15 cellular contexts compared by ENCODE assay signal in the genomic region with DNA sequence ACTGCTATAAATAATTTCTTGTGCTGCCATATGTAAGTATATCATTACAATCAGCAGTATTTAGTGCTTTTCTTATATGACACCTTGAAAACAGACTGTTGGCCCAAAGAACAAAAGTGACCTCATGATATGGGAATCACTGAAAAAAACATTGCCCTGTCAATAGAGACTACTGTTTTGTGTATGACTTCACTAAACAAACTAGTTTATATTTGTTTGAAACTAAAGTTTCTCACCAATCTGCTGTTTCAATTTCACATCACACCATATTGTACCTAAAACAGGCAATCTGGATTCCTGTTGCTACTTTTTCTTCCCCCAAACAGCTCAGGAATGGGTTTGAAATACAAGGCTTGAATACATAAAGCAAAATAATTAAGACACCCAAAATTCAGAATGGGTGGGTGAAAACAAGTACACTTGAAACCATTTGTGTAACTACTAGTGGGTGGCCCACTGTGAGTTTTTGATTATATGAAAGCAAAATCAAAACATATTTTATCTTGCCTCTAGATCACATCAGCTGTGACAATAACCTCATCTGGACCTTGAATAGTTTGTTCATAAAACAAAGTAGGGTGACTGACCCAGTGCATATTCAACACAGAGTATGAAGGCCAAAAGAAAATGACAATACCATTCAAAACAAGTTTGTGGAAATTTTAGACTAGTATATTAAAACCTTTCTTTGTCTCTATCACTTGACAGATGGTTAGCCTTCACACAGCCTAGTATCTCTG. TPM values are rescaled to one million over a fixed set of nuclear protein-coding genes. Genes with fewer than 3 reads are reported as not detected.
DNase-seq lines count a peak whose midpoint lies in the region; ATAC-seq and TF ChIP-seq lines count a peak whose summit lies in the region.
"Had no signal": no experiment of that assay in that cellular context is flagged by ENCODE, and none has a peak within 500 bp of the region (broad histone marks: within the 10 kb centered on the region; RNA-seq: fewer than 3 reads in every experiment).

No MANE protein-coding gene starts in this region.

- H3K4me1 ChIP-seq in prostate gland (replicated peaks) = no peaks in the 10 kb centered on the region

- no peaks in the 10 kb centered on the region for H3K27me3 Mint-ChIP-seq in activated T-cell treated with anti-CD3 and anti-CD28 coated beads, Interleukin-2, amount 50 U/mL, for 24 hours
- H3K27me3 Mint-ChIP-seq: memory B cell had no signal

- H3K27me3 ChIP-seq in prostate gland (replicated peaks; ENCODE audit: insufficient read depth) = no peaks in the 10 kb centered on the region

- TF ChIP-seq CTCF in prostate gland (IDR thresholded peaks at IDR 0.05) = no peak

- DNase-seq in activated T-cell treated with anti-CD3 and anti-CD28 coated beads, Interleukin-2, amount 50 U/mL, for 24 hours = no peak
- no peak for DNase-seq in activated naive CD4-positive, alpha-beta T cell (lab: John Stamatoyannopoulos, UW)
- DNase-seq in prostate gland (ENCODE audit: low spot score) = no peak
- DNase-seq in foreskin melanocyte = no peak
- DNase-seq: ACHN; activated CD4-positive, alpha-beta T cell treated with anti-CD3 and anti-CD28 coated beads, Interleukin-2, amount 50 U/mL, for 48 hours; central memory CD4-positive, alpha-beta T cell; erythroblast; occipital lobe; T-helper 1 cell had no signal

- H3K9me3 Mint-ChIP-seq in activated T-cell treated with anti-CD3 and anti-CD28 coated beads, Interleukin-2, amount 50 U/mL, for 24 hours = no peaks in the 10 kb centered on the region
- H3K9me3 Mint-ChIP-seq: memory B cell had no signal

- no peaks in the 10 kb centered on the region for H3K9me3 ChIP-seq in prostate gland

- H3K27ac Mint-ChIP-seq in activated T-cell treated with anti-CD3 and anti-CD28 coated beads, Interleukin-2, amount 50 U/mL, for 24 hours = no peak overlapping the region
- H3K27ac Mint-ChIP-seq: memory B cell had no signal

- H3K4me1 Mint-ChIP-seq in activated T-cell treated with anti-CD3 and anti-CD28 coated beads, Interleukin-2, amount 50 U/mL, for 24 hours (ENCODE audit: low read depth) = peaks cover 56% of the 10 kb centered on the region

- peak; percentile 52 for ATAC-seq in GM18499 (IDR thresholded peaks at IDR 0.05; ENCODE audit: insufficient read depth, unreplicated experiment)
- peak; percentile 54 for ATAC-seq in GM19467 (IDR thresholded peaks at IDR 0.05; ENCODE audit: unreplicated experiment)
- ATAC-seq in HG02852 (IDR thresholded peaks at IDR 0.05; ENCODE audit: unreplicated experiment) = peak; percentile 65
- ATAC-seq in HG03460 (IDR thresholded peaks at IDR 0.05; ENCODE audit: unreplicated experiment) = peak; percentile 51

- H3K4me3 Mint-ChIP-seq in activated T-cell treated with anti-CD3 and anti-CD28 coated beads, Interleukin-2, amount 50 U/mL, for 24 hours = no peak overlapping the region
- H3K4me3 Mint-ChIP-seq: memory B cell had no signal

- no peak overlapping the region for H3K4me3 ChIP-seq in prostate gland

- intact Hi-C loops in prostate gland (cut with DNase I) = loop anchor here (10.0 kb wide), 1 partner anchor 96 kb away; no protein-coding TSS in a partner anchor

- TF ChIP-seq POLR2A in prostate gland (IDR thresholded peaks at IDR 0.05) = no peak

- H3K36me3 ChIP-seq in prostate gland = no peaks in the 10 kb centered on the region

- peaks cover 13% of the 10 kb centered on the region for H3K36me3 Mint-ChIP-seq in activated T-cell treated with anti-CD3 and anti-CD28 coated beads, Interleukin-2, amount 50 U/mL, for 24 hours (ENCODE audit: low read depth)

- no peak overlapping the region for H3K27ac ChIP-seq in prostate gland

RNA-seq across cellular contexts. Expression of gene ZBTB20, which starts 5.9 kb away (rescaled TPM):
- total RNA-seq in prostate gland = 100 to 1,000 TPM; 111 to 189 TPM
